ENCODE assay signal across 15 cellular contexts in the genomic region with DNA sequence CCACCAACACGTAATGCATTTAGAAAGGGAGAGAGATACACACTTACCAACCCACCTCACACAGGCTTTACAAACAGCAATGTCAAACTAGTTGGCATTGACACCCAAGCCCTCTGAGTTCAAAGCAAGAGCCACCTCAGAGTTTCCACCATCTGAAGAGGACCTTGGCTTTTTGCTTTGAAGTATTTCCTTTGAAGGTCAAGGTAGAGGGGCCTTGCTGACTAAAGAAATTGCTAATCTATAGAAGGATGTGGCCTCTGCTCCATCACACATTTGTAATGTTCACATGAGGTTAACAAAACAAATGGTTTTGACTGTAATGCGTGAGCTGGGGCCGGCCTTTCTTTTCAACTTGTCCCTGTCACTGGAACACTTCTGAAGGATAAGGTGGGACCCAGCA.
DNase-seq lines count a peak whose midpoint lies in the region; ATAC-seq and TF ChIP-seq lines count a peak whose summit lies in the region.
"Had no signal": no experiment of that assay in that cellular context is flagged by ENCODE, and none has a peak within 500 bp of the region (broad histone marks: within the 10 kb centered on the region; RNA-seq: fewer than 3 reads in every experiment).

No MANE protein-coding gene starts in this region.

- intact Hi-C loops in activated CD4-positive, alpha-beta T cell treated with anti-CD3 and anti-CD28 coated beads for 36 hours (cut with DNase I, micrococcal nuclease) = no loop called here
- intact Hi-C loops in natural killer cell (cut with micrococcal nuclease) = no loop called here

- H3K4me1 Mint-ChIP-seq in activated CD4-positive, alpha-beta T cell treated with anti-CD3 and anti-CD28 coated beads for 36 hours = no peaks in the 10 kb centered on the region
- H3K4me1 Mint-ChIP-seq in activated naive CD8-positive, alpha-beta T cell treated with anti-CD3 and anti-CD28 coated beads, Interleukin-2, amount 50 U/mL, for 24 hours = no peaks in the 10 kb centered on the region
- peaks cover 1% of the 10 kb centered on the region for H3K4me1 Mint-ChIP-seq in activated naive CD8-positive, alpha-beta T cell treated with anti-CD3 and anti-CD28 coated beads for 36 hours
- H3K4me1 Mint-ChIP-seq in natural killer cell = no peaks in the 10 kb centered on the region
- H3K4me1 Mint-ChIP-seq: CD14-positive monocyte had no signal

- no peaks in the 10 kb centered on the region for H3K36me3 Mint-ChIP-seq in activated CD4-positive, alpha-beta T cell treated with anti-CD3 and anti-CD28 coated beads for 36 hours (ENCODE audit: low read depth)
- H3K36me3 Mint-ChIP-seq in activated naive CD8-positive, alpha-beta T cell treated with anti-CD3 and anti-CD28 coated beads, Interleukin-2, amount 50 U/mL, for 24 hours (ENCODE audit: low read depth) = no peaks in the 10 kb centered on the region
- no peaks in the 10 kb centered on the region for H3K36me3 Mint-ChIP-seq in activated naive CD8-positive, alpha-beta T cell treated with anti-CD3 and anti-CD28 coated beads for 36 hours
- H3K36me3 Mint-ChIP-seq in natural killer cell = no peaks in the 10 kb centered on the region
- H3K36me3 Mint-ChIP-seq: CD14-positive monocyte; CD8-positive, alpha-beta T cell had no signal

- CTCF ChIA-PET in activated CD4-positive, alpha-beta T cell treated with anti-CD3 and anti-CD28 coated beads for 36 hours (lab: Charles Lee) = no interaction called here

- no peaks in the 10 kb centered on the region for H3K9me3 Mint-ChIP-seq in activated CD4-positive, alpha-beta T cell treated with anti-CD3 and anti-CD28 coated beads for 36 hours (ENCODE audit: low read depth)
- H3K9me3 Mint-ChIP-seq in activated naive CD8-positive, alpha-beta T cell treated with anti-CD3 and anti-CD28 coated beads, Interleukin-2, amount 50 U/mL, for 24 hours = no peaks in the 10 kb centered on the region
- H3K9me3 Mint-ChIP-seq in activated naive CD8-positive, alpha-beta T cell treated with anti-CD3 and anti-CD28 coated beads for 36 hours = no peaks in the 10 kb centered on the region
- H3K9me3 Mint-ChIP-seq in natural killer cell = no peaks in the 10 kb centered on the region
- H3K9me3 Mint-ChIP-seq: CD8-positive, alpha-beta T cell had no signal

- no peak overlapping the region for H3K27ac Mint-ChIP-seq in activated CD4-positive, alpha-beta T cell treated with anti-CD3 and anti-CD28 coated beads for 36 hours
- no peak overlapping the region for H3K27ac Mint-ChIP-seq in activated naive CD8-positive, alpha-beta T cell treated with anti-CD3 and anti-CD28 coated beads, Interleukin-2, amount 50 U/mL, for 24 hours
- H3K27ac Mint-ChIP-seq in activated naive CD8-positive, alpha-beta T cell treated with anti-CD3 and anti-CD28 coated beads for 36 hours = no peak overlapping the region
- H3K27ac Mint-ChIP-seq in natural killer cell = no peak overlapping the region
- H3K27ac Mint-ChIP-seq: CD14-positive monocyte; CD8-positive, alpha-beta T cell had no signal

- ATAC-seq in activated CD4-positive, alpha-beta T cell treated with anti-CD3 and anti-CD28 coated beads for 36 hours = peak; percentile 12
- ATAC-seq in activated naive CD8-positive, alpha-beta T cell treated with anti-CD3 and anti-CD28 coated beads, Interleukin-2, amount 50 U/mL, for 24 hours = peak; percentile 52
- ATAC-seq in stimulated activated naive CD8-positive, alpha-beta T cell treated with anti-CD3 and anti-CD28 coated beads, Interleukin-15, Interleukin-2, amounts not matched to agents 100 U/mL and 50 U/mL, for 24 hours = peak; percentile 57
- no peak for ATAC-seq in natural killer cell
- ATAC-seq in GM19035 (IDR thresholded peaks at IDR 0.05; ENCODE audit: unreplicated experiment) = no peak
- ATAC-seq: CD8-positive, alpha-beta T cell had no signal

- TF ChIP-seq CTCF in natural killer cell (IDR thresholded peaks at IDR 0.05) = no peak

- no peak overlapping the region for H3K4me3 Mint-ChIP-seq in activated CD4-positive, alpha-beta T cell treated with anti-CD3 and anti-CD28 coated beads for 36 hours
- no peak overlapping the region for H3K4me3 Mint-ChIP-seq in activated naive CD8-positive, alpha-beta T cell treated with anti-CD3 and anti-CD28 coated beads, Interleukin-2, amount 50 U/mL, for 24 hours
- no peak overlapping the region for H3K4me3 Mint-ChIP-seq in activated naive CD8-positive, alpha-beta T cell treated with anti-CD3 and anti-CD28 coated beads for 36 hours
- no peak overlapping the region for H3K4me3 Mint-ChIP-seq in natural killer cell
- H3K4me3 Mint-ChIP-seq: CD14-positive monocyte; CD8-positive, alpha-beta T cell had no signal

- DNase-seq in activated CD4-positive, alpha-beta T cell treated with anti-CD3 and anti-CD28 coated beads for 36 hours = no peak
- no peak for DNase-seq in activated CD4-positive, alpha-beta T cell treated with anti-CD3 and anti-CD28 coated beads for 4 hours
- no peak for DNase-seq in activated naive CD8-positive, alpha-beta T cell treated with anti-CD3 and anti-CD28 coated beads, Interleukin-2, amount 50 U/mL, for 24 hours
- no peak for DNase-seq in activated naive CD8-positive, alpha-beta T cell treated with anti-CD3 and anti-CD28 coated beads for 36 hours
- DNase-seq in dermis blood vessel endothelial cell = peak; percentile 26
- DNase-seq in stimulated activated naive CD8-positive, alpha-beta T cell treated with anti-CD3 and anti-CD28 coated beads, Interleukin-15, Interleukin-2, amounts not matched to agents 100 U/mL and 50 U/mL, for 24 hours = no peak
- no peak for DNase-seq in natural killer cell
- DNase-seq: CD8-positive, alpha-beta T cell; COR-L47; DMS153; DMS79 treated with DMSO at 0.1 percent for 48 hours; EL; HCEC 1CT had no signal

- peaks cover 19% of the 10 kb centered on the region for H3K27me3 Mint-ChIP-seq in activated CD4-positive, alpha-beta T cell treated with anti-CD3 and anti-CD28 coated beads for 36 hours
- peaks cover 6% of the 10 kb centered on the region for H3K27me3 Mint-ChIP-seq in activated naive CD8-positive, alpha-beta T cell treated with anti-CD3 and anti-CD28 coated beads, Interleukin-2, amount 50 U/mL, for 24 hours
- peaks cover 10% of the 10 kb centered on the region for H3K27me3 Mint-ChIP-seq in activated naive CD8-positive, alpha-beta T cell treated with anti-CD3 and anti-CD28 coated beads for 36 hours
- peaks cover 25 to 49% of the 10 kb centered on the region in 2 donors for H3K27me3 Mint-ChIP-seq in natural killer cell (ENCODE audit: low read depth in 2 of 2)

- POLR2A ChIA-PET in activated CD4-positive, alpha-beta T cell treated with anti-CD3 and anti-CD28 coated beads for 36 hours (lab: Charles Lee) = no interaction called here

Comparison
In these comparisons a context has a peak if more than half of its experiments do, and no peak if none do; other contexts are left out.
1. ATAC-seq: peak in activated CD4-positive, alpha-beta T cell treated with anti-CD3 and anti-CD28 coated beads for 36 hours (single experiment), activated naive CD8-positive, alpha-beta T cell treated with anti-CD3 and anti-CD28 coated beads, Interleukin-2, amount 50 U/mL, for 24 hours (single experiment) and stimulated activated naive CD8-positive, alpha-beta T cell treated with anti-CD3 and anti-CD28 coated beads, Interleukin-15, Interleukin-2, amounts not matched to agents 100 U/mL and 50 U/mL, for 24 hours (single experiment); none in natural killer cell (0 of 3) and GM19035 (single experiment).